In the genomic region with DNA sequence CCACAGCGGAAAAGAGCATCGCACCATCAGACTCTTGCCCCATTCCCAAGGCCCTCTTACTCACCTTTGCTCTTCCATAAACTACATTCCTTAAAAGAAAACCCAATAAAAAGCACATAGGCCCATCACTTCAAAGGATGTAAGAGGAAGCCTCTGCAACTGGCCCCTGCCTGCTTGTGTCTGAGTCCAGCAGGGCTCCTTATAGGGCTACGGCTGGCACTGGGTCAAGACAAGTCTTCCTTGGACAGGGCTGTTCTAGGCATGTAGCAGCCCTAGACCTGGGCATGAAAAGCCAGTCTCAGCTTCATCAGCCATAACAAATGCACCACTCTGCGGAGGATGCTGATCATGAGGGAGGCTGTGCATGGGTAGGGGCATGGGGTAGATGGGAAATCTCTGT, we compare ENCODE assay signal across 36 cellular contexts.
"Had no signal": no experiment of that assay in that cellular context is flagged by ENCODE, and none has a peak within 500 bp of the region (broad histone marks: within the 10 kb centered on the region; RNA-seq: fewer than 3 reads in every experiment).

No MANE protein-coding gene starts in this region.

- H3K4me3 Mint-ChIP-seq: activated CD4-positive, alpha-beta memory T cell treated with anti-CD3 and anti-CD28 coated beads for 36 hours; activated CD4-positive, alpha-beta T cell treated with anti-CD3 and anti-CD28 coated beads for 36 hours; activated CD4-positive, alpha-beta T cell treated with anti-CD3 and anti-CD28 coated beads, Interleukin-2, amount 10 ng/mL, durations not matched to agents 24 days and 14 days; activated CD8-positive, alpha-beta memory T cell treated with anti-CD3 and anti-CD28 coated beads, Interleukin-2, amount 10 ng/mL, durations not matched to agents 7 days and 5 days; activated CD8-positive, alpha-beta T cell treated with anti-CD3 and anti-CD28 coated beads, Interleukin-2, amount 10 ng/mL, durations not matched to agents 7 days and 5 days; activated naive CD4-positive, alpha-beta T cell treated with anti-CD3 and anti-CD28 coated beads for 36 hours; activated naive CD4-positive, alpha-beta T cell treated with anti-CD3 and anti-CD28 coated beads, Interleukin-2, amount 50 U/mL, for 24 hours; activated naive CD8-positive, alpha-beta T cell treated with anti-CD3 and anti-CD28 coated beads for 36 hours; activated naive CD8-positive, alpha-beta T cell treated with anti-CD3 and anti-CD28 coated beads, Interleukin-2, amount 50 U/mL, for 24 hours; activated T-helper 1 cell treated with anti-CD3 and anti-CD28 coated beads, Interleukin-12 subunit alpha, Interleukin-12 subunit beta, Interleukin-2, Interleukin-4 antibody, amounts not matched to agents 30 ng/mL and 10 ng/mL and 1 ng/mL, durations not matched to agents 14 hours and 24 hours and 36 hours; dendritic cell treated with granulocyte-macrophage colony-stimulating factor and Interleukin-4, amounts not matched to agents 40 ng/mL and 50 ng/mL, for 4 days; endodermal cell; T-helper 17 cell; T-helper 2 cell treated with Interferon-gamma antibody and Interleukin-4, amounts not matched to agents 5 μg/mL and 100 μg/mL, for 36 hours had no signal

- H3K36me3 ChIP-seq: adrenal gland, cardiac muscle cell, esophagus muscularis mucosa, gastrocnemius medialis had no signal

- H3K36me3 Mint-ChIP-seq: activated CD4-positive, alpha-beta memory T cell treated with anti-CD3 and anti-CD28 coated beads for 36 hours; activated CD8-positive, alpha-beta memory T cell treated with anti-CD3 and anti-CD28 coated beads, Interleukin-2, amount 10 ng/mL, durations not matched to agents 7 days and 5 days; activated naive CD4-positive, alpha-beta T cell treated with anti-CD3 and anti-CD28 coated beads, Interleukin-2, amount 50 U/mL, for 24 hours; activated naive CD8-positive, alpha-beta T cell treated with anti-CD3 and anti-CD28 coated beads for 36 hours had no signal

- H3K9me3 ChIP-seq: adrenal gland, body of pancreas, esophagus muscularis mucosa, gastrocnemius medialis had no signal

- H3K4me3 ChIP-seq: adrenal gland, body of pancreas, cardiac muscle cell, coronary artery, dorsolateral prefrontal cortex, esophagus muscularis mucosa, gastrocnemius medialis had no signal

- H3K4me1 Mint-ChIP-seq: activated CD4-positive, alpha-beta T cell treated with anti-CD3 and anti-CD28 coated beads for 36 hours; activated naive CD8-positive, alpha-beta T cell treated with anti-CD3 and anti-CD28 coated beads, Interleukin-2, amount 50 U/mL, for 24 hours had no signal

- H3K27ac Mint-ChIP-seq: activated CD4-positive, alpha-beta memory T cell treated with anti-CD3 and anti-CD28 coated beads for 36 hours; activated CD4-positive, alpha-beta T cell treated with anti-CD3 and anti-CD28 coated beads for 36 hours; activated CD4-positive, alpha-beta T cell treated with anti-CD3 and anti-CD28 coated beads, Interleukin-2, amount 10 ng/mL, durations not matched to agents 24 days and 14 days; activated CD8-positive, alpha-beta memory T cell treated with anti-CD3 and anti-CD28 coated beads, Interleukin-2, amount 10 ng/mL, durations not matched to agents 7 days and 5 days; activated CD8-positive, alpha-beta T cell treated with anti-CD3 and anti-CD28 coated beads, Interleukin-2, amount 10 ng/mL, durations not matched to agents 7 days and 5 days; activated naive CD4-positive, alpha-beta T cell treated with anti-CD3 and anti-CD28 coated beads for 36 hours; activated naive CD4-positive, alpha-beta T cell treated with anti-CD3 and anti-CD28 coated beads, Interleukin-2, amount 50 U/mL, for 24 hours; activated naive CD8-positive, alpha-beta T cell treated with anti-CD3 and anti-CD28 coated beads for 36 hours; activated naive CD8-positive, alpha-beta T cell treated with anti-CD3 and anti-CD28 coated beads, Interleukin-2, amount 50 U/mL, for 24 hours; activated T-helper 1 cell treated with anti-CD3 and anti-CD28 coated beads, Interleukin-12 subunit alpha, Interleukin-12 subunit beta, Interleukin-2, Interleukin-4 antibody, amounts not matched to agents 30 ng/mL and 10 ng/mL and 1 ng/mL, durations not matched to agents 14 hours and 24 hours and 36 hours; activated T-helper 2 cell treated with anti-CD3 and anti-CD28 coated beads, Interferon-gamma antibody, Interleukin-2, Interleukin-4, amounts not matched to agents 10 μg/mL and 5 μg/mL and 100 μg/mL, durations not matched to agents 14 hours and 24 hours and 36 hours; dendritic cell treated with granulocyte-macrophage colony-stimulating factor and Interleukin-4, amounts not matched to agents 40 ng/mL and 50 ng/mL, for 4 days; endodermal cell; T-helper 17 cell; T-helper 2 cell treated with Interferon-gamma antibody and Interleukin-4, amounts not matched to agents 5 μg/mL and 100 μg/mL, for 36 hours had no signal

- H3K9me3 Mint-ChIP-seq: activated CD4-positive, alpha-beta memory T cell treated with anti-CD3 and anti-CD28 coated beads for 36 hours; activated CD4-positive, alpha-beta T cell treated with anti-CD3 and anti-CD28 coated beads, Interleukin-2, amount 10 ng/mL, durations not matched to agents 24 days and 14 days; activated naive CD4-positive, alpha-beta T cell treated with anti-CD3 and anti-CD28 coated beads for 36 hours; activated naive CD4-positive, alpha-beta T cell treated with anti-CD3 and anti-CD28 coated beads, Interleukin-2, amount 50 U/mL, for 24 hours; activated naive CD8-positive, alpha-beta T cell treated with anti-CD3 and anti-CD28 coated beads for 36 hours; activated naive CD8-positive, alpha-beta T cell treated with anti-CD3 and anti-CD28 coated beads, Interleukin-2, amount 50 U/mL, for 24 hours; activated T-helper 1 cell treated with anti-CD3 and anti-CD28 coated beads, Interleukin-12 subunit alpha, Interleukin-12 subunit beta, Interleukin-2, Interleukin-4 antibody, amounts not matched to agents 30 ng/mL and 10 ng/mL and 1 ng/mL, durations not matched to agents 14 hours and 24 hours and 36 hours; activated T-helper 2 cell treated with anti-CD3 and anti-CD28 coated beads, Interferon-gamma antibody, Interleukin-2, Interleukin-4, amounts not matched to agents 10 μg/mL and 5 μg/mL and 100 μg/mL, durations not matched to agents 14 hours and 24 hours and 36 hours; dendritic cell treated with granulocyte-macrophage colony-stimulating factor and Interleukin-4, amounts not matched to agents 40 ng/mL and 50 ng/mL, for 4 days; endodermal cell; T-helper 2 cell treated with Interferon-gamma antibody and Interleukin-4, amounts not matched to agents 5 μg/mL and 100 μg/mL, for 36 hours had no signal

- DNase-seq: activated CD4-positive, alpha-beta memory T cell treated with anti-CD3 and anti-CD28 coated beads for 36 hours; activated CD4-positive, alpha-beta T cell treated with anti-CD3 and anti-CD28 coated beads for 36 hours; activated CD4-positive, alpha-beta T cell treated with anti-CD3 and anti-CD28 coated beads, Interleukin-2, amount 10 ng/mL, durations not matched to agents 24 days and 14 days; activated CD4-positive, CD25-positive, alpha-beta regulatory T cell; activated CD4-positive, CD25-positive, alpha-beta regulatory T cell treated with anti-CD3 and anti-CD28 coated beads, Interleukin-2, amount 50 U/mL, for 72 hours; activated CD8-positive, alpha-beta memory T cell treated with anti-CD3 and anti-CD28 coated beads, Interleukin-2, amount 10 ng/mL, durations not matched to agents 7 days and 5 days; activated CD8-positive, alpha-beta memory T cell treated with anti-CD3 and anti-CD28 coated beads, Interleukin-2, amount 50 U/mL, for 4 hours; activated CD8-positive, alpha-beta T cell treated with anti-CD3 and anti-CD28 coated beads, Interleukin-2, amount 10 ng/mL, durations not matched to agents 7 days and 5 days; activated effector memory CD4-positive, alpha-beta T cell treated with anti-CD3 and anti-CD28 coated beads, Interleukin-2, amount 50 U/mL, for 16 hours; activated naive CD4-positive, alpha-beta T cell treated with anti-CD3 and anti-CD28 coated beads for 36 hours; activated naive CD8-positive, alpha-beta T cell treated with anti-CD3 and anti-CD28 coated beads for 36 hours; activated naive CD8-positive, alpha-beta T cell treated with anti-CD3 and anti-CD28 coated beads, Interleukin-2, amount 50 U/mL, for 24 hours; activated T-cell treated with anti-CD3 and anti-CD28 coated beads, Interleukin-2, amount 50 U/mL, for 1 hour; activated T-cell treated with anti-CD3 and anti-CD28 coated beads, Interleukin-2, amount 50 U/mL, for 48 hours; adrenal gland; amygdala; aorta; body of pancreas; central memory CD4-positive, alpha-beta T cell; dorsolateral prefrontal cortex; effector memory CD4-positive, alpha-beta T cell; endodermal cell; erythroblast; foreskin keratinocyte; gastrocnemius medialis; T-helper 1 cell; T-helper 17 cell; T1000 had no signal

- H3K27ac ChIP-seq: adrenal gland, body of pancreas, cardiac muscle cell, coronary artery, dorsolateral prefrontal cortex, esophagus muscularis mucosa, foreskin keratinocyte, gastrocnemius medialis had no signal

- H3K27me3 ChIP-seq: adrenal gland, body of pancreas, cardiac muscle cell, dorsolateral prefrontal cortex, foreskin keratinocyte, gastrocnemius medialis had no signal

- ATAC-seq: activated CD4-positive, alpha-beta T cell treated with anti-CD3 and anti-CD28 coated beads for 36 hours; activated CD8-positive, alpha-beta memory T cell treated with anti-CD3 and anti-CD28 coated beads, Interleukin-2, amount 10 ng/mL, durations not matched to agents 7 days and 5 days; activated CD8-positive, alpha-beta T cell treated with anti-CD3 and anti-CD28 coated beads, Interleukin-2, amount 10 ng/mL, durations not matched to agents 7 days and 5 days; activated naive CD8-positive, alpha-beta T cell treated with anti-CD3 and anti-CD28 coated beads, Interleukin-2, amount 50 U/mL, for 24 hours; body of pancreas; foreskin keratinocyte; gastrocnemius medialis; T-helper 17 cell had no signal

- H3K4me1 ChIP-seq: adrenal gland, body of pancreas, esophagus muscularis mucosa, foreskin keratinocyte, gastrocnemius medialis had no signal
